11 cellular contexts compared by ENCODE assay signal in genomic region chr5:38673671-38674071, GRCh38.
DNase-seq lines count a peak whose midpoint lies in the region; TF ChIP-seq lines count a peak whose summit lies in the region.
"Had no signal": no experiment of that assay in that cellular context is flagged by ENCODE, and none has a peak within 500 bp of the region (broad histone marks: within the 10 kb centered on the region; RNA-seq: fewer than 3 reads in every experiment).

No MANE protein-coding gene starts in this region.

- H3K9me3 ChIP-seq in breast epithelium (no peaks in the 10 kb centered on the region), osteoblast (ENCODE audit: low read depth, low read length) (no peaks in the 10 kb centered on the region)

- H3K27me3 Mint-ChIP-seq in MCF 10A (ENCODE audit: insufficient read depth, unreplicated experiment): no peaks in the 10 kb centered on the region

- TF ChIP-seq CTCF in MCF 10A (IDR thresholded peaks at IDR 0.05; ENCODE audit: unreplicated experiment) (no peak), breast epithelium (IDR thresholded peaks at IDR 0.05) (no peak), cardiac fibroblast (IDR thresholded peaks at IDR 0.05; ENCODE audit: low read depth, low read length) (peak; percentile 19), osteoblast (IDR thresholded peaks at IDR 0.05; ENCODE audit: extremely low read depth, low read depth, low read length) (peak; percentile 25)

- no TSS peak for BruUV-seq in MCF 10A (replicated peaks; lab: Mats Ljungman, UMichigan)

- intact Hi-C loops in MCF 10A (cut with micrococcal nuclease): loop anchor here (5.0 kb wide), 1 partner anchor 249 kb away; no protein-coding TSS in a partner anchor
- intact Hi-C loops in breast epithelium (cut with DNase I; ENCODE audit: low total_unique reads): no loop called here

- no peak overlapping the region for H3K27ac ChIP-seq in breast epithelium
- H3K27ac ChIP-seq in osteoblast (ENCODE audit: low read depth, low read length): no peak overlapping the region

- no peak overlapping the region for H3K4me3 ChIP-seq in breast epithelium
- H3K4me3 ChIP-seq in cardiac fibroblast (replicated peaks in 1 of 2; ENCODE audit: low read depth in 2 of 2, low read length in 2 of 2): no peak overlapping the region
- H3K4me3 ChIP-seq in osteoblast (ENCODE audit: insufficient read depth, low read length): no peak overlapping the region

- H3K4me1 Mint-ChIP-seq in MCF 10A (ENCODE audit: insufficient read depth, unreplicated experiment): peaks cover 36% of the 10 kb centered on the region
- H3K4me1 Mint-ChIP-seq: activated naive CD4-positive, alpha-beta T cell treated with anti-CD3 and anti-CD28 coated beads, Interleukin-2, amount 50 U/mL, for 24 hours had no signal

- CTCF ChIA-PET in MCF 10A (lab: Yijun Ruan, JAX): interaction anchor here (0.6 to 0.7 kb wide), 4 partner anchors 10 to 226 kb away, joined by 3 to 4 read pairs (median 3); no protein-coding TSS in a partner anchor

- no peaks in the 10 kb centered on the region for H3K4me1 ChIP-seq in breast epithelium
- peaks cover 6% of the 10 kb centered on the region for H3K4me1 ChIP-seq in osteoblast (ENCODE audit: insufficient read depth, low read length)

- H3K27ac Mint-ChIP-seq in MCF 10A (ENCODE audit: low read depth, unreplicated experiment): peak overlapping the region; percentile 8
- H3K27ac Mint-ChIP-seq: activated naive CD4-positive, alpha-beta T cell treated with anti-CD3 and anti-CD28 coated beads, Interleukin-2, amount 50 U/mL, for 24 hours had no signal

- no peak for TF ChIP-seq POLR2A in breast epithelium (IDR thresholded peaks at IDR 0.05)

- H3K36me3 ChIP-seq in breast epithelium (no peaks in the 10 kb centered on the region), osteoblast (ENCODE audit: insufficient read depth, low read length) (no peaks in the 10 kb centered on the region)

- no peak overlapping the region for H3K4me3 Mint-ChIP-seq in MCF 10A (ENCODE audit: unreplicated experiment)
- H3K4me3 Mint-ChIP-seq: activated naive CD4-positive, alpha-beta T cell treated with anti-CD3 and anti-CD28 coated beads, Interleukin-2, amount 50 U/mL, for 24 hours had no signal

- H3K9me3 Mint-ChIP-seq in MCF 10A (ENCODE audit: unreplicated experiment): peaks cover 15% of the 10 kb centered on the region

- H3K4me2 ChIP-seq in osteoblast (ENCODE audit: insufficient read depth, low read length): no peak overlapping the region

- DNase-seq in MCF 10A (ENCODE audit: unreplicated experiment) (peak; percentile 38), breast epithelium (ENCODE audit: low spot score in 2 of 2) (no peak), HT1080 (ENCODE audit: low read depth) (peak; percentile 57), cardiac fibroblast (ENCODE audit: low read depth in 2 of 2) (peak in 1 of 2 donors; percentile 44), osteoblast (ENCODE audit: insufficient read length, low spot score, missing footprints) (no peak), NCI-H2081 (lab: John Stamatoyannopoulos, UW) (no peak), GM03348 (ENCODE audit: low spot score) (no peak)
- no peak for DNase-seq in activated CD4-positive, alpha-beta T cell treated with anti-CD3 and anti-CD28 coated beads, Interleukin-2, amount 50 U/mL, for 4 hours
- DNase-seq: stimulated activated CD4-positive, alpha-beta T cell treated with anti-CD3 and anti-CD28 coated beads, Interleukin-4, amount 100 ng/mL, for 1 hour; stimulated activated naive CD4-positive, alpha-beta T cell had no signal

- H3K27me3 ChIP-seq in breast epithelium: no peaks in the 10 kb centered on the region
- peaks cover 15% of the 10 kb centered on the region for H3K27me3 ChIP-seq in osteoblast (ENCODE audit: insufficient read depth, low read length)

- H3K36me3 Mint-ChIP-seq in MCF 10A (ENCODE audit: insufficient read depth, unreplicated experiment): no peaks in the 10 kb centered on the region
- H3K36me3 Mint-ChIP-seq: activated naive CD4-positive, alpha-beta T cell treated with anti-CD3 and anti-CD28 coated beads, Interleukin-2, amount 50 U/mL, for 24 hours had no signal

- POLR2A ChIA-PET in MCF 10A (lab: Yijun Ruan, JAX): interaction anchor here (0.7 kb wide), 1 partner anchor 11 kb away, joined by 3 read pairs; no protein-coding TSS in a partner anchor

- H4K20me1 ChIP-seq in osteoblast (ENCODE audit: insufficient read depth, low read length): no peaks in the 10 kb centered on the region

- H3K79me2 ChIP-seq in osteoblast (ENCODE audit: insufficient read depth, low read length): no peaks in the 10 kb centered on the region

- H2AFZ ChIP-seq in osteoblast (ENCODE audit: low read length): no peak overlapping the region

Comparison
In these comparisons a context has a peak if more than half of its experiments do, and no peak if none do; other contexts are left out.
1. DNase-seq: peak in MCF 10A (single experiment) and HT1080 (single experiment); none in breast epithelium (0 of 2), osteoblast (single experiment), activated CD4-positive, alpha-beta T cell treated with anti-CD3 and anti-CD28 coated beads, Interleukin-2, amount 50 U/mL, for 4 hours (0 of 2), NCI-H2081 (0 of 2) and GM03348 (single experiment).
2. CTCF ChIP-seq: peak in cardiac fibroblast (single experiment) and osteoblast (single experiment); none in MCF 10A (single experiment) and breast epithelium (0 of 3).